Comparison of ENCODE assay signal across 8 cellular contexts in the genomic region with DNA sequence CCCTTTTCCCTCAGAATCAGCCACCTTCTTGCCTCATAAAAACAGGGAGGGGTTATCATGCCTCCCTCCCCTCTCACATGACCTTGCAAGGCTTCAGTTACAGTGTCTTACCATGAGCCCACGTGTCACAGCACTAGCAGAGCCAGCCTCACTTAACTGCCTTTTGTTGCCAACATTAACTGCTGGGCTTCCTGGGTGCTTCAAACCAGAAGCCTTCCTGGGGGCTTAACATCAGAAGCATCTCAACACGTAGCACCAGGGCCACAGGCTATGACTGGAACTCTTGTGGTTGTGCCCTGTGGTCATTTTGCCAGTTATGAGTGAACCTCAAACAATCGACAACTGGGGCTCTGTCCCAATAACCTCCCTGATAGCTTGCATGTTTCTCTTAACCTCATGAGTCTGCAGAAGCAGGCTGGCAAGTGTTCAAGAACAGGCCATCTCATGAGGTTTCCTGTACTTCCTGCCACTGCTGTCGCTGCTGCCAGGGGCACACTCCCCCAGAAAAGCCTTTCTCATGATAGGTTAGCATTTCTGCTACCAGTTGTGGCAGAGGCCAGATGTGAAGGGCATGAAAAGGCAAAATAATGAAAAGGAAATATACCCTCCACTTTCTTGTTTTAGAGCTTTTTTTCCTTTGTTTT.
DNase-seq lines count a peak whose midpoint lies in the region; ATAC-seq and TF ChIP-seq lines count a peak whose summit lies in the region.

No MANE protein-coding gene starts in this region.

- POLR2A ChIA-PET in RWPE1 (lab: Yijun Ruan, JAX; ENCODE audit: low non-redundant PET) = no interaction called here

- H3K27ac ChIP-seq in RWPE1 = peak overlapping the region; percentile 45

- no peak for TF ChIP-seq CTCF in RWPE1 (conservative IDR thresholded peaks at IDR 0.05; ENCODE audit: low read depth)

- peak; percentile 68 for DNase-seq in GM04503 (ENCODE audit: low read depth)
- no peak for DNase-seq in RWPE1 (ENCODE audit: low spot score)
- DNase-seq in activated effector memory CD4-positive, alpha-beta T cell treated with Interleukin-2 at 50 U/mL for 16 hours = peak; percentile 56
- DNase-seq in iris pigment epithelial cell (ENCODE audit: low read depth) = peak; percentile 10
- DNase-seq in stimulated activated CD8-positive, alpha-beta memory T cell treated with anti-CD3 and anti-CD28 coated beads, Interleukin-4, amount 100 ng/mL, for 4 hours (ENCODE audit: low read depth in 2 of 2, low spot score in 1 of 2) = peak; percentile 1 to 15
- no peak for DNase-seq in NCI-H1436 treated with DMSO at 0.1 percent for 48 hours (lab: John Stamatoyannopoulos, UW)

- ATAC-seq in HG02938 (IDR thresholded peaks at IDR 0.05; ENCODE audit: unreplicated experiment) (peak; percentile 63), GM19351 (IDR thresholded peaks at IDR 0.05; ENCODE audit: unreplicated experiment) (no peak)

- CTCF ChIA-PET in RWPE1 (lab: Yijun Ruan, JAX) = interaction anchor here (0.6 kb wide), 1 partner anchor 116 kb away, joined by 3 read pairs; no protein-coding TSS in a partner anchor

Comparison
In these comparisons a context has a peak if more than half of its experiments do, and no peak if none do; other contexts are left out.
1. DNase-seq: peak in GM04503 (single experiment), activated effector memory CD4-positive, alpha-beta T cell treated with Interleukin-2 at 50 U/mL for 16 hours (single experiment), iris pigment epithelial cell (single experiment) and stimulated activated CD8-positive, alpha-beta memory T cell treated with anti-CD3 and anti-CD28 coated beads, Interleukin-4, amount 100 ng/mL, for 4 hours (2 of 2); none in RWPE1 (single experiment) and NCI-H1436 treated with DMSO at 0.1 percent for 48 hours (single experiment).